Comparison of ENCODE assay signal across 1 cellular context in the genomic region with DNA sequence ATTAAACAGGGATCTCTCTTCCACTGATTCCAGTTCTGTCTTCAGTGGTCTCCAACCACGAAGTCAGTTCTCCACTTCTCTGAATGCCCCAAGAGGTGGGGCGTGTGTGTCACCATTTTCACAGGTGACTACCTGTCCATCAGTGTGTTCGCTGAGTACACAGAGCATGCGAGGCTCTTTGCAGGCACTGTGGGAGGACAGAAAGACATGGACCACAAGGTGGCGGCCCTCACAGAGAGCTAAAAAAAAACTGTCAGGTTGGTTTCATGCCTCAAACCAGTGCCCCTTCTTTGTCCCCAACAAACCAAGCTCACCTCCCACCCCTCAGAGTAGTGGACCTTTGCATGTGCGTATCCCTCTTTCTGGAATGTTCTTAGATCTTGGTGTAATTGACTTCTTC.
TF ChIP-seq lines count a peak whose summit lies in the region.

No MANE protein-coding gene starts in this region.

TF ChIP-seq in Ishikawa, 13 proteins besides CTCF, POLR2A, EP300 and RAD21 (continued from another document):
- TF ChIP-seq, protein P1, sequence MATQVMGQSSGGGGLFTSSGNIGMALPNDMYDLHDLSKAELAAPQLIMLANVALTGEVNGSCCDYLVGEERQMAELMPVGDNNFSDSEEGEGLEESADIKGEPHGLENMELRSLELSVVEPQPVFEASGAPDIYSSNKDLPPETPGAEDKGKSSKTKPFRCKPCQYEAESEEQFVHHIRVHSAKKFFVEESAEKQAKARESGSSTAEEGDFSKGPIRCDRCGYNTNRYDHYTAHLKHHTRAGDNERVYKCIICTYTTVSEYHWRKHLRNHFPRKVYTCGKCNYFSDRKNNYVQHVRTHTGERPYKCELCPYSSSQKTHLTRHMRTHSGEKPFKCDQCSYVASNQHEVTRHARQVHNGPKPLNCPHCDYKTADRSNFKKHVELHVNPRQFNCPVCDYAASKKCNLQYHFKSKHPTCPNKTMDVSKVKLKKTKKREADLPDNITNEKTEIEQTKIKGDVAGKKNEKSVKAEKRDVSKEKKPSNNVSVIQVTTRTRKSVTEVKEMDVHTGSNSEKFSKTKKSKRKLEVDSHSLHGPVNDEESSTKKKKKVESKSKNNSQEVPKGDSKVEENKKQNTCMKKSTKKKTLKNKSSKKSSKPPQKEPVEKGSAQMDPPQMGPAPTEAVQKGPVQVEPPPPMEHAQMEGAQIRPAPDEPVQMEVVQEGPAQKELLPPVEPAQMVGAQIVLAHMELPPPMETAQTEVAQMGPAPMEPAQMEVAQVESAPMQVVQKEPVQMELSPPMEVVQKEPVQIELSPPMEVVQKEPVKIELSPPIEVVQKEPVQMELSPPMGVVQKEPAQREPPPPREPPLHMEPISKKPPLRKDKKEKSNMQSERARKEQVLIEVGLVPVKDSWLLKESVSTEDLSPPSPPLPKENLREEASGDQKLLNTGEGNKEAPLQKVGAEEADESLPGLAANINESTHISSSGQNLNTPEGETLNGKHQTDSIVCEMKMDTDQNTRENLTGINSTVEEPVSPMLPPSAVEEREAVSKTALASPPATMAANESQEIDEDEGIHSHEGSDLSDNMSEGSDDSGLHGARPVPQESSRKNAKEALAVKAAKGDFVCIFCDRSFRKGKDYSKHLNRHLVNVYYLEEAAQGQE (IDR thresholded peaks at IDR 0.05; ENCODE audit: low read depth): no peak
- TF ChIP-seq EGR1 (IDR thresholded peaks at IDR 0.05): no peak
- TF ChIP-seq TAF1 (IDR thresholded peaks at IDR 0.05; ENCODE audit: low read depth): no peak
- TF ChIP-seq CEBPB (IDR thresholded peaks at IDR 0.05): no peak
- TF ChIP-seq, protein P2, sequence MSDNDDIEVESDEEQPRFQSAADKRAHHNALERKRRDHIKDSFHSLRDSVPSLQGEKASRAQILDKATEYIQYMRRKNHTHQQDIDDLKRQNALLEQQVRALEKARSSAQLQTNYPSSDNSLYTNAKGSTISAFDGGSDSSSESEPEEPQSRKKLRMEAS (IDR thresholded peaks at IDR 0.05): no peak
